In the genomic region with DNA sequence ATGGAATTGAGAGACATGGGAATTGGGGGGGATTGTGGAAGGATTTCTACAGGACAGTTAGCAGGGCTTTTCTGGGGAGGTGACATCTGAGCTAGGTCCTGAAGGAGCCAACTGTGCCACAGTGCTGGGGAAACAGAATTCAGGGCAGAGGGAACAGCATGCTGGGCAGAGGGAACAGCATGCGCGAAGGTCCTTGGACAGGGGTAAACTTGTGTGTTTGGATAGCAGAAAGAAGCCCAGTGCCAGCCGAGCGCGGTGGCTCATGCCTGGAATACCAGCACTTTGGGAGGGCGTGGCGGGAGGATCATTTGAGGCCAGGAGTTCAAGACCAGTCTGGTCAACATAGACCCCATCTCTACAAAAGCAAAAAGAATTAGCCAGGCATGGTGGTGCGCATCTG, we compare ENCODE assay signal across 21 cellular contexts. TPM values are rescaled to one million over a fixed set of nuclear protein-coding genes. Genes with fewer than 3 reads are reported as not detected.
A peak's percentile ranks its signal among the peaks of the same experiment; 100 is the strongest.
DNase-seq lines count a peak whose midpoint lies in the region; ATAC-seq, FAIRE-seq and TF ChIP-seq lines count a peak whose summit lies in the region.
"Had no signal": no experiment of that assay in that cellular context is flagged by ENCODE, and none has a peak within 500 bp of the region (broad histone marks: within the 10 kb centered on the region; RNA-seq: fewer than 3 reads in every experiment).

No MANE protein-coding gene starts in this region.

- H3K9me3 ChIP-seq in right cardiac atrium (ENCODE audit: control insufficient read depth, low read length) = no peaks in the 10 kb centered on the region
- no peaks in the 10 kb centered on the region for H3K9me3 ChIP-seq in right atrium auricular region
- no peaks in the 10 kb centered on the region for H3K9me3 ChIP-seq in K562 (replicated peaks; ENCODE audit: control insufficient read depth, insufficient read depth, low read depth, low read length)

- H3K27me3 Mint-ChIP-seq in nephron progenitor cell (ENCODE audit: low read depth, poor library complexity) = peaks cover 12% of the 10 kb centered on the region

- H3K27ac ChIP-seq in right cardiac atrium (ENCODE audit: low read length) (no peak overlapping the region), right atrium auricular region (no peak overlapping the region), K562 (ENCODE audit: extremely low read depth, low read depth, low read length) (no peak overlapping the region)

- no peaks in the 10 kb centered on the region for H3K27me3 ChIP-seq in right cardiac atrium (ENCODE audit: control insufficient read depth, insufficient read depth)
- H3K27me3 ChIP-seq in right atrium auricular region = peaks cover 10 to 12% of the 10 kb centered on the region in 2 donors
- H3K27me3 ChIP-seq in K562 (ENCODE audit: control insufficient read depth in 2 of 2, insufficient read depth in 2 of 2, low read length in 2 of 2) = peaks cover 7 to 15% of the 10 kb centered on the region in 2 experiments; a peak in 4 of 5 replicates

- H3K36me3 ChIP-seq in right atrium auricular region (no peaks in the 10 kb centered on the region), K562 (ENCODE audit: control insufficient read depth, insufficient read depth, low read length) (no peaks in the 10 kb centered on the region)

- no peaks in the 10 kb centered on the region for H3K9me3 Mint-ChIP-seq in nephron progenitor cell

- H3K9me1 ChIP-seq in K562 (ENCODE audit: control insufficient read depth, insufficient read depth, low read length) = no peaks in the 10 kb centered on the region

- intact Hi-C loops in right cardiac atrium (cut with DNase I) (no loop called here), K562 (cut with micrococcal nuclease) (no loop called here)

- H3K27ac Mint-ChIP-seq in nephron progenitor cell = peak overlapping the region; percentile 66

- no peak for TF ChIP-seq RAD21 in K562 (CRISPR knock-in tag; conservative IDR thresholded peaks at IDR 0.05 in 1 of 2, IDR thresholded peaks at IDR 0.05 in 1 of 2)

- TF ChIP-seq CTCF in right atrium auricular region (IDR thresholded peaks at IDR 0.05) (no peak), K562 (IDR thresholded peaks at IDR 0.05 in 2 of 3, conservative IDR thresholded peaks at IDR 0.05 in 1 of 3; ENCODE audit: insufficient read depth in 2 of 3, low read depth in 1 of 3, low read length in 3 of 3) (no peak), nephron progenitor cell (IDR thresholded peaks at IDR 0.05) (no peak)

- H2AFZ ChIP-seq in K562 (ENCODE audit: low read depth, low read length) = no peak overlapping the region

- no peak overlapping the region for H3K4me3 Mint-ChIP-seq in nephron progenitor cell

- no peak for FAIRE-seq in K562 (lab: Jason Lieb, UNC)
- FAIRE-seq: GM12892 had no signal

- peaks cover 50% of the 10 kb centered on the region for H3K4me1 Mint-ChIP-seq in nephron progenitor cell

- POLR2A ChIA-PET in K562 (lab: Yijun Ruan, JAX) = interaction anchor here (1.5 kb wide), 1 partner anchor 87 kb away, joined by 5 read pairs; no protein-coding TSS in a partner anchor

- H3K4me3 ChIP-seq in right cardiac atrium (ENCODE audit: low read length) (no peak overlapping the region), right atrium auricular region (no peak overlapping the region), K562 (no peak overlapping the region)

- H3K36me3 Mint-ChIP-seq in nephron progenitor cell (ENCODE audit: low read depth) = no peaks in the 10 kb centered on the region

- in situ Hi-C loops in K562 (cut with MboI) = no loop called here

- WGBS in right cardiac atrium = 93% methylated on average over 8 of the region's 8 CpGs
- WGBS in K562 (ENCODE audit: insufficient coverage, low coverage, missing lambda C conversion rate) = 69% methylated on average over 8 of the region's 8 CpGs

- H4K20me1 ChIP-seq in K562 (replicated peaks; ENCODE audit: control insufficient read depth, insufficient read depth, low read length) = no peaks in the 10 kb centered on the region

- TF ChIP-seq POLR2A in K562 (conservative IDR thresholded peaks at IDR 0.05) = no peak

- no peaks in the 10 kb centered on the region for H3K79me2 ChIP-seq in K562 (ENCODE audit: control insufficient read depth, insufficient read depth, low read length)

- H3K4me1 ChIP-seq in right cardiac atrium (ENCODE audit: control insufficient read depth, insufficient read depth, low read length) (no peaks in the 10 kb centered on the region), right atrium auricular region (peaks cover 0 to 11% of the 10 kb centered on the region in 2 donors), K562 (replicated peaks in 1 of 2; ENCODE audit: control insufficient read depth in 2 of 2, insufficient read depth in 2 of 2, low read length in 2 of 2) (peaks cover 15 to 31% of the 10 kb centered on the region in 2 experiments; a peak in 4 of 5 replicates)

- DNase-seq in right cardiac atrium (peak in 2 of 3 donors; percentile 22 to 28), right atrium auricular region (ENCODE audit: low spot score) (no peak), K562 (ENCODE audit: extremely low read depth in 1 of 4, low spot score in 3 of 4) (no peak), nephron progenitor cell (no peak), GM19240 (ENCODE audit: insufficient read length, low spot score) (no peak)
- DNase-seq: 8988T, DMS153, DND-41, Karpas-422, NCI-H1092, NCI-H1417 treated with DMSO at 0.1 percent for 48 hours, NCI-H187, NCI-H2081 treated with DMSO at 0.1 percent for 48 hours, NCI-H510A, NCI-H69, Right ventricle myocardium superior, RPMI8226 had no signal

- no peak for TF ChIP-seq EP300 in K562 (IDR thresholded peaks at IDR 0.05; ENCODE audit: low read length)

- ATAC-seq in right cardiac atrium (no peak), K562 (no peak), HG03442 (IDR thresholded peaks at IDR 0.05; ENCODE audit: unreplicated experiment) (no peak), HG02571 (IDR thresholded peaks at IDR 0.05; ENCODE audit: unreplicated experiment) (no peak)
- no peak for ATAC-seq in activated CD4-positive, CD25-positive, alpha-beta regulatory T cell treated with anti-CD3 and anti-CD28 coated beads, Interleukin-2, amount 50 U/mL, for 24 hours

- no peak overlapping the region for H3K4me2 ChIP-seq in K562 (ENCODE audit: insufficient read depth, low read length)

- H3K9ac ChIP-seq in K562 (ENCODE audit: insufficient read depth in 1 of 2, low read depth in 2 of 2, low read length in 2 of 2) = no peak overlapping the region; a peak in 1 of 4 replicates

- BruUV-seq in K562 (replicated peaks; lab: Mats Ljungman, UMichigan) = no TSS peak

- CTCF ChIA-PET in K562 (lab: Yijun Ruan, JAX; ENCODE audit: low intra/inter-chr PET ratio) = no interaction called here

RNA-seq across cellular contexts. Expression of gene STX1B, which starts 3.8 kb away (rescaled TPM):
- total RNA-seq in right cardiac atrium (1 to 10 TPM; 1.6 to 2.1 (median 1.8) TPM), right atrium auricular region (1 to 10 TPM; 1.3 to 2.1 TPM), K562 (2014; rRNA removed) (0.78 and 0.86 TPM in 2 replicates), K562 (2014; rRNA removed; fragmentation: Illumina TruSeq; extraction: Trizol) (0.73 and 0.80 TPM in 2 replicates), K562 (2015; rRNA removed; fragmentation: Illumina TruSeq; extraction: Trizol) (0.79 and 1.1 TPM in 2 replicates), K562 (2021) (1.5 and 2.5 TPM in 2 replicates)
- polyA plus RNA-seq in right cardiac atrium (0.66 TPM), K562 (2011; rRNA removed) (1.2 and 3.0 TPM in 2 replicates), K562 (2014; fragmentation: Illumina TruSeq; extraction: Trizol) (0.80 and 1.6 TPM in 2 replicates), K562 (2014; fragmentation: Nextera tagmentation; extraction: Ambion mirVana) (under 1 TPM; 0.07 to 0.08 TPM), K562 (2014; rRNA removed) (1.2 and 2.1 TPM in 2 replicates)
- total RNA-seq in K562 (2011; cell fraction: chromatin; rRNA removed; ENCODE audit: low replicate concordance) = 15.5 and 33.2 TPM in 2 replicates
- total RNA-seq in K562 (2011; cell fraction: nucleolus; rRNA removed) = 14.7 and 18.7 TPM in 2 replicates
- 20.5 and 24.8 TPM in 2 replicates for total RNA-seq in K562 (2011; cell fraction: nucleoplasm; rRNA removed)
- 1.3 and 2.3 TPM in 2 replicates for polyA plus RNA-seq in K562 (2011; cell fraction: cytosol; rRNA removed)
- polyA plus RNA-seq in K562 (2011; cell fraction: nucleus; rRNA removed) = 13.0 and 14.6 TPM in 2 replicates
- polyA plus RNA-seq in K562 (2012) = 1.4 and 2.7 TPM in 2 replicates
- 3.0 and 6.1 TPM in 2 replicates for polyA minus RNA-seq in K562 (2011; rRNA and poly(A)+ RNA removed)
- polyA minus RNA-seq in K562 (2011; cell fraction: cytosol; rRNA and poly(A)+ RNA removed) = 2.7 and 3.6 TPM in 2 replicates
- polyA minus RNA-seq in K562 (2011; cell fraction: nucleus; rRNA and poly(A)+ RNA removed) = 5.5 and 8.1 TPM in 2 replicates

RNA-seq across cellular contexts. Expression of gene HSD3B7, which starts 21.6 kb away (rescaled TPM):
- total RNA-seq in right cardiac atrium = 1 to 10 TPM; 4.1 to 7.4 (median 5.6) TPM
- polyA plus RNA-seq in right cardiac atrium = 6.8 TPM
- total RNA-seq in right atrium auricular region = 1 to 10 TPM; 6.0 to 8.5 TPM
- 10.2 and 37.3 TPM in 2 replicates for total RNA-seq in K562 (2011; cell fraction: chromatin; rRNA removed; ENCODE audit: low replicate concordance)
- 37.7 and 50.4 TPM in 2 replicates for total RNA-seq in K562 (2011; cell fraction: nucleolus; rRNA removed)
- total RNA-seq in K562 (2011; cell fraction: nucleoplasm; rRNA removed) = 23.5 and 27.4 TPM in 2 replicates
- total RNA-seq in K562 (2014; rRNA removed) = 49.1 and 61.1 TPM in 2 replicates
- 7.6 and 10.0 TPM in 2 replicates for total RNA-seq in K562 (2014; rRNA removed; fragmentation: Illumina TruSeq; extraction: Trizol)
- total RNA-seq in K562 (2015; rRNA removed; fragmentation: Illumina TruSeq; extraction: Trizol) = 23.6 and 24.1 TPM in 2 replicates
- 43.5 and 51.9 TPM in 2 replicates for total RNA-seq in K562 (2021)
- 10.7 and 24.4 TPM in 2 replicates for polyA plus RNA-seq in K562 (2011; rRNA removed)
- 30.3 and 36.8 TPM in 2 replicates for polyA plus RNA-seq in K562 (2011; cell fraction: cytosol; rRNA removed)
- 40.7 and 47.2 TPM in 2 replicates for polyA plus RNA-seq in K562 (2011; cell fraction: nucleus; rRNA removed)
- polyA plus RNA-seq in K562 (2012) = 27.3 and 32.5 TPM in 2 replicates
- 23.0 and 30.5 TPM in 2 replicates for polyA plus RNA-seq in K562 (2014; fragmentation: Illumina TruSeq; extraction: Trizol)
- polyA plus RNA-seq in K562 (2014; fragmentation: Nextera tagmentation; extraction: Ambion mirVana) = 1 to 10 TPM; 5.4 to 6.7 TPM
- polyA plus RNA-seq in K562 (2014; rRNA removed) = 39.3 and 43.9 TPM in 2 replicates
- 4.3 and 5.1 TPM in 2 replicates for polyA minus RNA-seq in K562 (2011; rRNA and poly(A)+ RNA removed)
- 8.5 and 17.7 TPM in 2 replicates for polyA minus RNA-seq in K562 (2011; cell fraction: cytosol; rRNA and poly(A)+ RNA removed)
- 3.9 and 6.8 TPM in 2 replicates for polyA minus RNA-seq in K562 (2011; cell fraction: nucleus; rRNA and poly(A)+ RNA removed)

RNA-seq across cellular contexts. Expression of gene STX4, which starts 26.8 kb away (rescaled TPM):
- 10 to 100 TPM; 39.6 to 51.3 (median 45.0) TPM for total RNA-seq in right cardiac atrium
- polyA plus RNA-seq in right cardiac atrium = 47.3 TPM
- total RNA-seq in right atrium auricular region = 10 to 100 TPM; 17.1 to 23.8 TPM
- total RNA-seq in K562 (2011; cell fraction: chromatin; rRNA removed; ENCODE audit: low replicate concordance) = 37.7 and 76.5 TPM in 2 replicates
- 42.2 and 47.4 TPM in 2 replicates for total RNA-seq in K562 (2011; cell fraction: nucleolus; rRNA removed)
- total RNA-seq in K562 (2011; cell fraction: nucleoplasm; rRNA removed) = 37.8 and 42.9 TPM in 2 replicates
- total RNA-seq in K562 (2014; rRNA removed) = 20.7 and 22.5 TPM in 2 replicates
- 11.6 and 13.0 TPM in 2 replicates for total RNA-seq in K562 (2014; rRNA removed; fragmentation: Illumina TruSeq; extraction: Trizol)
- 20.3 and 21.5 TPM in 2 replicates for total RNA-seq in K562 (2015; rRNA removed; fragmentation: Illumina TruSeq; extraction: Trizol)
- total RNA-seq in K562 (2021) = 32.1 and 45.8 TPM in 2 replicates
- polyA plus RNA-seq in K562 (2011; rRNA removed) = 26.9 and 29.6 TPM in 2 replicates
- polyA plus RNA-seq in K562 (2011; cell fraction: cytosol; rRNA removed) = 27.4 and 36.6 TPM in 2 replicates
- polyA plus RNA-seq in K562 (2011; cell fraction: nucleus; rRNA removed) = 78.8 and 87.4 TPM in 2 replicates
- 50.6 and 58.7 TPM in 2 replicates for polyA plus RNA-seq in K562 (2012)
- polyA plus RNA-seq in K562 (2014; fragmentation: Illumina TruSeq; extraction: Trizol) = 30.6 and 36.8 TPM in 2 replicates
- 1 to 10 TPM; 3.2 to 7.4 TPM for polyA plus RNA-seq in K562 (2014; fragmentation: Nextera tagmentation; extraction: Ambion mirVana)
- 42.6 and 48.0 TPM in 2 replicates for polyA plus RNA-seq in K562 (2014; rRNA removed)
- polyA minus RNA-seq in K562 (2011; rRNA and poly(A)+ RNA removed) = 18.1 and 24.6 TPM in 2 replicates
- 15.8 and 19.9 TPM in 2 replicates for polyA minus RNA-seq in K562 (2011; cell fraction: cytosol; rRNA and poly(A)+ RNA removed)
- polyA minus RNA-seq in K562 (2011; cell fraction: nucleus; rRNA and poly(A)+ RNA removed) = 11.7 and 19.1 TPM in 2 replicates

RNA-seq across cellular contexts. Expression of gene SETD1A, which starts 49.0 kb away (rescaled TPM):
- total RNA-seq in right cardiac atrium = 10 to 100 TPM in 3 of 4 donors, 1 to 10 TPM in 1; 9.7 to 11.6 (median 10.2) TPM
- polyA plus RNA-seq in right cardiac atrium = 9.6 TPM
- total RNA-seq in right atrium auricular region = 1 to 10 TPM; 3.8 to 8.6 TPM
- 24.2 and 49.1 TPM in 2 replicates for total RNA-seq in K562 (2011; cell fraction: chromatin; rRNA removed; ENCODE audit: low replicate concordance)
- total RNA-seq in K562 (2011; cell fraction: nucleolus; rRNA removed) = 22.3 and 24.7 TPM in 2 replicates
- 17.1 and 19.1 TPM in 2 replicates for total RNA-seq in K562 (2011; cell fraction: nucleoplasm; rRNA removed)
- 4.2 and 7.9 TPM in 2 replicates for total RNA-seq in K562 (2014; rRNA removed)
- 2.0 and 2.5 TPM in 2 replicates for total RNA-seq in K562 (2014; rRNA removed; fragmentation: Illumina TruSeq; extraction: Trizol)
- 4.6 and 5.7 TPM in 2 replicates for total RNA-seq in K562 (2015; rRNA removed; fragmentation: Illumina TruSeq; extraction: Trizol)
- 30.2 and 36.0 TPM in 2 replicates for total RNA-seq in K562 (2021)
- 2.2 and 3.0 TPM in 2 replicates for polyA plus RNA-seq in K562 (2011; rRNA removed)
- 1.6 and 2.3 TPM in 2 replicates for polyA plus RNA-seq in K562 (2011; cell fraction: cytosol; rRNA removed)
- polyA plus RNA-seq in K562 (2011; cell fraction: nucleus; rRNA removed) = 15.4 and 22.7 TPM in 2 replicates
- 17.4 and 52.0 TPM in 2 replicates for polyA plus RNA-seq in K562 (2012)
- 15.0 and 20.1 TPM in 2 replicates for polyA plus RNA-seq in K562 (2014; fragmentation: Illumina TruSeq; extraction: Trizol)
- polyA plus RNA-seq in K562 (2014; fragmentation: Nextera tagmentation; extraction: Ambion mirVana) = under 1 TPM; 0.08 to 0.14 TPM
- polyA plus RNA-seq in K562 (2014; rRNA removed) = 15.5 and 16.9 TPM in 2 replicates
- 1.7 and 2.1 TPM in 2 replicates for polyA minus RNA-seq in K562 (2011; rRNA and poly(A)+ RNA removed)
- polyA minus RNA-seq in K562 (2011; cell fraction: cytosol; rRNA and poly(A)+ RNA removed) = 10.0 and 10.3 TPM in 2 replicates
- 6.1 and 8.6 TPM in 2 replicates for polyA minus RNA-seq in K562 (2011; cell fraction: nucleus; rRNA and poly(A)+ RNA removed)

RNA-seq across cellular contexts. Expression of gene ORAI3, which starts 57.7 kb away (rescaled TPM):
- total RNA-seq in right cardiac atrium (10 to 100 TPM; 11.8 to 14.6 (median 13.3) TPM), right atrium auricular region (10 to 100 TPM; 22.4 to 23.0 TPM), K562 (2014; rRNA removed) (19.0 and 23.5 TPM in 2 replicates), K562 (2014; rRNA removed; fragmentation: Illumina TruSeq; extraction: Trizol) (6.3 and 7.8 TPM in 2 replicates), K562 (2015; rRNA removed; fragmentation: Illumina TruSeq; extraction: Trizol) (12.4 and 12.9 TPM in 2 replicates), K562 (2021) (21.9 and 23.3 TPM in 2 replicates)
- polyA plus RNA-seq in right cardiac atrium (15.5 TPM), K562 (2011; rRNA removed) (15.8 and 29.7 TPM in 2 replicates), K562 (2014; fragmentation: Illumina TruSeq; extraction: Trizol) (14.1 and 18.0 TPM in 2 replicates), K562 (2014; fragmentation: Nextera tagmentation; extraction: Ambion mirVana) (1 to 10 TPM; 4.9 to 5.8 TPM), K562 (2014; rRNA removed) (16.5 and 19.0 TPM in 2 replicates)
- 12.4 and 41.2 TPM in 2 replicates for total RNA-seq in K562 (2011; cell fraction: chromatin; rRNA removed; ENCODE audit: low replicate concordance)
- total RNA-seq in K562 (2011; cell fraction: nucleolus; rRNA removed) = 46.8 and 54.4 TPM in 2 replicates
- 36.7 and 43.2 TPM in 2 replicates for total RNA-seq in K562 (2011; cell fraction: nucleoplasm; rRNA removed)
- polyA plus RNA-seq in K562 (2011; cell fraction: cytosol; rRNA removed) = 44.9 and 57.8 TPM in 2 replicates
- polyA plus RNA-seq in K562 (2011; cell fraction: nucleus; rRNA removed) = 25.0 and 28.3 TPM in 2 replicates
- 19.4 and 52.1 TPM in 2 replicates for polyA plus RNA-seq in K562 (2012)
- 12.8 and 14.8 TPM in 2 replicates for polyA minus RNA-seq in K562 (2011; rRNA and poly(A)+ RNA removed)
- 15.8 and 19.1 TPM in 2 replicates for polyA minus RNA-seq in K562 (2011; cell fraction: cytosol; rRNA and poly(A)+ RNA removed)
- 9.3 and 12.7 TPM in 2 replicates for polyA minus RNA-seq in K562 (2011; cell fraction: nucleus; rRNA and poly(A)+ RNA removed)

Comparison
In these comparisons a context has a peak if more than half of its experiments do, and no peak if none do; other contexts are left out.
1. DNase-seq: peak in right cardiac atrium (2 of 3); none in right atrium auricular region (single experiment), K562 (0 of 4), nephron progenitor cell (single experiment) and GM19240 (single experiment).